ENCODE assay signal across 10 cellular contexts in genomic region chr9:17906204-17906840, GRCh38.
DNase-seq lines count a peak whose midpoint lies in the region; ATAC-seq, FAIRE-seq and TF ChIP-seq lines count a peak whose summit lies in the region.
"Had no signal": no experiment of that assay in that cellular context is flagged by ENCODE, and none has a peak within 500 bp of the region (broad histone marks: within the 10 kb centered on the region; RNA-seq: fewer than 3 reads in every experiment).

No MANE protein-coding gene starts in this region.

- peak; percentile 61 for DNase-seq in D341Med (ENCODE audit: low spot score)
- peak; percentile 8 for DNase-seq in NCI-H2171 (lab: John Stamatoyannopoulos, UW)
- peak; percentile 45 for DNase-seq in left cardiac atrium
- DNase-seq in ovary = peak in 4 of 5 donors; percentile 23 to 43 (median 36)
- DNase-seq in GM19239 (ENCODE audit: insufficient read length, low spot score) = no peak
- no peak for DNase-seq in RCC 7860 (ENCODE audit: low spot score)
- DNase-seq in GM10266 (ENCODE audit: extremely low spot score) = no peak
- DNase-seq: activated CD4-positive, CD25-positive, alpha-beta regulatory T cell treated with anti-CD3 and anti-CD28 coated beads, Interleukin-2, amount 50 U/mL, for 72 hours; NCI-H510A treated with DMSO at 0.1 percent for 48 hours had no signal

- TF ChIP-seq POLR2A in ovary (IDR thresholded peaks at IDR 0.05) = no peak

- H3K9me3 ChIP-seq in ovary = no peaks in the 10 kb centered on the region

- no peak for TF ChIP-seq CTCF in ovary (IDR thresholded peaks at IDR 0.05)
- TF ChIP-seq CTCF in GM10266 (IDR thresholded peaks at IDR 0.05; ENCODE audit: control insufficient read depth, insufficient read depth, low read depth, missing control alignments) = no peak

- peak; percentile 57 to 75 for ATAC-seq in left cardiac atrium
- no peak for ATAC-seq in GM21360 (IDR thresholded peaks at IDR 0.05; ENCODE audit: unreplicated experiment)

- H3K4me1 ChIP-seq in ovary (ENCODE audit: insufficient read depth) = peaks cover 4% of the 10 kb centered on the region

- FAIRE-seq in GM19239 (lab: Jason Lieb, UNC) (no peak), RCC 7860 (lab: Jason Lieb, UNC) (no peak)

- peak overlapping the region in 1 of 2 donors; percentile 4 for H3K27ac ChIP-seq in ovary

- H3K36me3 ChIP-seq in ovary = no peaks in the 10 kb centered on the region

- no peaks in the 10 kb centered on the region for H3K27me3 ChIP-seq in ovary

- no peak for TF ChIP-seq EP300 in ovary (IDR thresholded peaks at IDR 0.05)

- intact Hi-C loops in left cardiac atrium (cut with DNase I) = no loop called here
- intact Hi-C loops in ovary (cut with DNase I) = no loop called here

- 0 to 3% (median 1%) methylated on average over 47 to 55 of the region's 55 CpGs for WGBS in ovary, 3 donors

- H3K4me3 ChIP-seq in ovary = peak overlapping the region; percentile 49

Comparison
In these comparisons a context has a peak if more than half of its experiments do, and no peak if none do; other contexts are left out.
1. DNase-seq: peak in D341Med (single experiment), NCI-H2171 (single experiment), left cardiac atrium (single experiment) and ovary (4 of 5); none in GM19239 (single experiment), RCC 7860 (single experiment) and GM10266 (single experiment).